12 cellular contexts compared by ENCODE assay signal in the genomic region with DNA sequence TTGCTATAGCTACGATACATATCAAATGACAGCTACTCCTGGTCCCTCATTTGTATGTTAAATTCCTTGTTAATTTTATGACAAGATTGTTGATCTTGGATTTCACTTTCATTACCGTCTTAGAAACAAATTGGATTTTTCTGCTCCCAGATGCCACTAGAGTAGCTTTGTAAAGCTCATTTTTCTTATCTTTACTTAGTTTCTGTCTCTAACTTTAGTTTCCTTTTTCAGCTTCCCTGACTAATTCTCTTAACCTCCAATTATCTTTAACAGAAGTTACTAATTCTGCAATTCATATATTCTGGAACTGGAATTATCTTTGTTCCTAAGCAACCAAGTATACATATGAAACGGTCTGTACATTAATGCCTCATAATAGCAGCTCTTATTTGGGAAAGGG. TPM values are rescaled to one million over a fixed set of nuclear protein-coding genes. Genes with fewer than 3 reads are reported as not detected.
DNase-seq lines count a peak whose midpoint lies in the region; ATAC-seq and TF ChIP-seq lines count a peak whose summit lies in the region.
"Had no signal": no experiment of that assay in that cellular context is flagged by ENCODE, and none has a peak within 500 bp of the region (broad histone marks: within the 10 kb centered on the region; RNA-seq: fewer than 3 reads in every experiment).

No MANE protein-coding gene starts in this region.

- H3K4me1 ChIP-seq in BE2C (peaks cover 12% of the 10 kb centered on the region), GM23338 (ENCODE audit: insufficient read depth) (peaks cover 32% of the 10 kb centered on the region), neutrophil (ENCODE audit: control insufficient read depth in 1 of 2, insufficient read depth in 1 of 2, low read depth in 1 of 2, low read length in 1 of 2) (peaks cover 85 to 91% of the 10 kb centered on the region in 2 experiments), mesendoderm (ENCODE audit: control insufficient read depth, low read depth, low read length) (peaks cover 2% of the 10 kb centered on the region)

- no peak overlapping the region for H2BK120ac ChIP-seq in mesendoderm (ENCODE audit: low read depth, low read length)

- H3K4ac ChIP-seq in mesendoderm (ENCODE audit: low read depth, low read length): no peak overlapping the region

- no peaks in the 10 kb centered on the region for H3K9me3 ChIP-seq in BE2C
- H3K9me3 ChIP-seq in neutrophil: no peaks in the 10 kb centered on the region
- H3K9me3 ChIP-seq: MG63 had no signal

- no peak overlapping the region for H3K18ac ChIP-seq in mesendoderm (ENCODE audit: low read length)

- no peak for ATAC-seq in GM23338
- ATAC-seq in stimulated activated naive B cell treated with anti-CD40 and anti-IgM and Interleukin-4, amounts not matched to agents 10 μg/mL and 1 μg/mL and 100 μg/mL, for 72 hours (replicated peaks): no peak

- H3K36me3 Mint-ChIP-seq in GM23338 (ENCODE audit: low read depth): peaks cover 25% of the 10 kb centered on the region; the same call in 2 of the 3 replicates
- H3K36me3 Mint-ChIP-seq in chondrocyte (ENCODE audit: low read depth): peaks cover 37% of the 10 kb centered on the region
- peaks cover 1% of the 10 kb centered on the region for H3K36me3 Mint-ChIP-seq in progenitor cell of endocrine pancreas (ENCODE audit: insufficient read depth)
- peaks cover 25 to 35% of the 10 kb centered on the region in 2 donors for H3K36me3 Mint-ChIP-seq in stimulated activated naive B cell treated with anti-CD40 and anti-IgM and Interleukin-4, amounts not matched to agents 10 μg/mL and 1 μg/mL and 100 μg/mL, for 72 hours

- H3K9me3 Mint-ChIP-seq in GM23338 (no peaks in the 10 kb centered on the region), chondrocyte (ENCODE audit: low read depth) (no peaks in the 10 kb centered on the region), progenitor cell of endocrine pancreas (ENCODE audit: low read depth) (no peaks in the 10 kb centered on the region)
- H3K9me3 Mint-ChIP-seq in stimulated activated naive B cell treated with anti-CD40 and anti-IgM and Interleukin-4, amounts not matched to agents 10 μg/mL and 1 μg/mL and 100 μg/mL, for 72 hours: no peaks in the 10 kb centered on the region

- no CpG with 5 or more reads among the region's 3 CpGs for WGBS in mesendoderm (ENCODE audit: extremely low coverage, insufficient coverage, low lambda C conversion rate)

- DNase-seq in BE2C: no peak
- no peak for DNase-seq in GM23338 (ENCODE audit: low spot score)
- no peak for DNase-seq in chondrocyte (ENCODE audit: low spot score)
- no peak for DNase-seq in mesendoderm
- no peak for DNase-seq in progenitor cell of endocrine pancreas (ENCODE audit: low spot score, unreplicated experiment)
- no peak for DNase-seq in NCI-H2029 treated with DMSO at 0.1 percent for 48 hours (lab: John Stamatoyannopoulos, UW)
- no peak for DNase-seq in stimulated activated naive B cell treated with anti-CD40 and anti-IgM and Interleukin-4, amounts not matched to agents 10 μg/mL and 1 μg/mL and 100 μg/mL, for 72 hours
- DNase-seq: MG63; NCI-H2227 treated with DMSO at 0.1 percent for 48 hours; stimulated activated CD4-positive, alpha-beta T cell treated with anti-CD3 and anti-CD28 coated beads, Interleukin-4, amount 100 ng/mL, for 24 hours had no signal

- H3K27ac Mint-ChIP-seq in GM23338: 0 out of 2 replicates have a peak overlapping the region, but pooled peaks have one; percentile 61
- H3K27ac Mint-ChIP-seq in chondrocyte (ENCODE audit: unreplicated experiment): peak overlapping the region; percentile 87
- no peak overlapping the region for H3K27ac Mint-ChIP-seq in progenitor cell of endocrine pancreas
- no peak overlapping the region for H3K27ac Mint-ChIP-seq in stimulated activated naive B cell treated with anti-CD40 and anti-IgM and Interleukin-4, amounts not matched to agents 10 μg/mL and 1 μg/mL and 100 μg/mL, for 72 hours

- no peak overlapping the region for H3K9ac ChIP-seq in mesendoderm (ENCODE audit: low read length)

- TF ChIP-seq CTCF in BE2C (IDR thresholded peaks at IDR 0.05; ENCODE audit: low read depth, low read length): no peak
- TF ChIP-seq CTCF in GM23338 (conservative IDR thresholded peaks at IDR 0.05; ENCODE audit: low read depth in 2 of 2): no peak
- no peak for TF ChIP-seq CTCF in chondrocyte (IDR thresholded peaks at IDR 0.05)
- no peak for TF ChIP-seq CTCF in neutrophil (IDR thresholded peaks at IDR 0.05)
- no peak for TF ChIP-seq CTCF in progenitor cell of endocrine pancreas (IDR thresholded peaks at IDR 0.05; ENCODE audit: unreplicated experiment)

- H3K4me3 Mint-ChIP-seq in GM23338 (peak overlapping the region; percentile 38; the same call in 2 of the 3 replicates), chondrocyte (ENCODE audit: unreplicated experiment) (peak overlapping the region; percentile 61), progenitor cell of endocrine pancreas (ENCODE audit: low read depth) (no peak overlapping the region)
- H3K4me3 Mint-ChIP-seq in stimulated activated naive B cell treated with anti-CD40 and anti-IgM and Interleukin-4, amounts not matched to agents 10 μg/mL and 1 μg/mL and 100 μg/mL, for 72 hours: no peak overlapping the region

- H3K4me3 ChIP-seq in BE2C (ENCODE audit: low read depth, low read length) (peak overlapping the region; percentile 76), GM23338 (no peak overlapping the region), neutrophil (ENCODE audit: low read depth in 1 of 2, low read length in 1 of 2) (peak overlapping the region in 1 of 2 experiments; percentile 54), mesendoderm (ENCODE audit: low read length) (no peak overlapping the region)
- H3K4me3 ChIP-seq: cardiac muscle cell, MG63 had no signal

- peaks cover 5% of the 10 kb centered on the region for H3K79me1 ChIP-seq in mesendoderm (ENCODE audit: low read length)

- H3K56ac ChIP-seq in mesendoderm (ENCODE audit: low read length): no peak overlapping the region

- H2AFZ ChIP-seq in GM23338: no peak overlapping the region

- no peak overlapping the region for H2BK15ac ChIP-seq in mesendoderm (replicated peaks; ENCODE audit: low read depth)

- H2BK5ac ChIP-seq in mesendoderm (ENCODE audit: low read length): no peak overlapping the region

- H3K4me1 Mint-ChIP-seq in GM23338 (peaks cover 24% of the 10 kb centered on the region; the same call in 2 of the 3 replicates), chondrocyte (ENCODE audit: low read depth) (peaks cover 62% of the 10 kb centered on the region), progenitor cell of endocrine pancreas (ENCODE audit: low read depth) (peaks cover 20% of the 10 kb centered on the region)
- H3K4me1 Mint-ChIP-seq in stimulated activated naive B cell treated with anti-CD40 and anti-IgM and Interleukin-4, amounts not matched to agents 10 μg/mL and 1 μg/mL and 100 μg/mL, for 72 hours: peaks cover 20 to 33% of the 10 kb centered on the region in 2 donors

- H4K8ac ChIP-seq in mesendoderm (ENCODE audit: low read depth, low read length): no peak overlapping the region

- no peak overlapping the region for H2AK5ac ChIP-seq in mesendoderm (ENCODE audit: low read length)

- H3K27me3 Mint-ChIP-seq in GM23338 (ENCODE audit: insufficient read depth, low read depth, poor library complexity): peaks cover 6% of the 10 kb centered on the region
- no peaks in the 10 kb centered on the region for H3K27me3 Mint-ChIP-seq in chondrocyte (ENCODE audit: low read depth)
- no peaks in the 10 kb centered on the region for H3K27me3 Mint-ChIP-seq in progenitor cell of endocrine pancreas
- no peaks in the 10 kb centered on the region for H3K27me3 Mint-ChIP-seq in stimulated activated naive B cell treated with anti-CD40 and anti-IgM and Interleukin-4, amounts not matched to agents 10 μg/mL and 1 μg/mL and 100 μg/mL, for 72 hours

- no peak overlapping the region for H4K5ac ChIP-seq in mesendoderm (ENCODE audit: low read length)

- H3K9me2 ChIP-seq in GM23338 (ENCODE audit: insufficient read depth): no peaks in the 10 kb centered on the region

- no peak overlapping the region for H3K27ac ChIP-seq in GM23338 (ENCODE audit: low read depth)
- H3K27ac ChIP-seq in neutrophil: peak overlapping the region; percentile 81
- H3K27ac ChIP-seq in mesendoderm (ENCODE audit: low read depth, low read length): no peak overlapping the region
- H3K27ac ChIP-seq: cardiac muscle cell had no signal

- H4K20me1 ChIP-seq in GM23338 (replicated peaks; ENCODE audit: insufficient read depth): no peaks in the 10 kb centered on the region

- peak overlapping the region; percentile 23; the same call in 1 of the 2 replicates for H3K4me2 ChIP-seq in GM23338
- no peak overlapping the region for H3K4me2 ChIP-seq in mesendoderm (ENCODE audit: low read length)

- H3K23ac ChIP-seq in mesendoderm (ENCODE audit: low read length): no peak overlapping the region

- H3K36me3 ChIP-seq in BE2C (peaks cover 43% of the 10 kb centered on the region), GM23338 (ENCODE audit: insufficient read depth) (no peaks in the 10 kb centered on the region), neutrophil (no peaks in the 10 kb centered on the region), mesendoderm (ENCODE audit: control insufficient read depth, insufficient read depth, low read length) (no peaks in the 10 kb centered on the region)
- H3K36me3 ChIP-seq: cardiac muscle cell had no signal

- H3K27me3 ChIP-seq in BE2C (no peaks in the 10 kb centered on the region), GM23338 (ENCODE audit: insufficient read depth) (no peaks in the 10 kb centered on the region), neutrophil (no peaks in the 10 kb centered on the region), mesendoderm (ENCODE audit: insufficient read depth, low read length, poor library complexity) (no peaks in the 10 kb centered on the region)
- H3K27me3 ChIP-seq: cardiac muscle cell, MG63 had no signal

- H3K79me2 ChIP-seq in GM23338 (replicated peaks; ENCODE audit: insufficient read depth) (peaks cover 52% of the 10 kb centered on the region), mesendoderm (ENCODE audit: control insufficient read depth, insufficient read depth, low read length) (peaks cover 28% of the 10 kb centered on the region)

- no peaks in the 10 kb centered on the region for H3F3A ChIP-seq in GM23338 (replicated peaks; ENCODE audit: low read depth)

TF ChIP-seq in GM23338, 12 proteins besides CTCF, POLR2A, EP300 and RAD21 (continues in another document):
- TF ChIP-seq CREB1 (CRISPR knock-in tag; IDR thresholded peaks at IDR 0.05; ENCODE audit: low read depth): no peak

RNA-seq across cellular contexts. Expression of a gene that starts 16.6 kb away (rescaled TPM):
- polyA plus RNA-seq in BE2C (2012; ENCODE audit: insufficient read depth, insufficient read length, low read depth): 10.5 TPM
- 4.9 and 12.0 TPM in 2 replicates for total RNA-seq in GM23338 (2014; rRNA removed; shearing (Covaris generic))
- polyA plus RNA-seq in GM23338 (2016; fragmentation: Nextera tagmentation; extraction: Ambion mirVana): 1.8 and 2.6 TPM in 2 replicates
- total RNA-seq in chondrocyte: 228 to 346 TPM (median 340 TPM) in 3 replicates
- polyA plus RNA-seq in mesendoderm (2013, experiment 1 of 2): 3.5 TPM
- 4.2 TPM for polyA plus RNA-seq in mesendoderm (2013, experiment 2 of 2)
- total RNA-seq in progenitor cell of endocrine pancreas: 6.4 and 7.8 TPM in 2 replicates

RNA-seq across cellular contexts. Expression of a gene that starts 16.6 kb away (rescaled TPM):
- polyA plus RNA-seq in BE2C (2012; ENCODE audit: insufficient read depth, insufficient read length, low read depth): 91.5 TPM
- 15.2 and 15.6 TPM in 2 replicates for total RNA-seq in GM23338 (2014; rRNA removed; shearing (Covaris generic))
- 13.6 and 13.8 TPM in 2 replicates for polyA plus RNA-seq in GM23338 (2016; fragmentation: Nextera tagmentation; extraction: Ambion mirVana)
- total RNA-seq in chondrocyte (133 to 154 TPM (median 134 TPM) in 3 replicates), progenitor cell of endocrine pancreas (11.0 and 11.8 TPM in 2 replicates)
- polyA plus RNA-seq in mesendoderm (2013, experiment 1 of 2): 13.0 TPM
- 13.1 TPM for polyA plus RNA-seq in mesendoderm (2013, experiment 2 of 2)

Comparison
In these comparisons a context has a peak if more than half of its experiments do, and no peak if none do; other contexts are left out.
1. H3K27ac Mint-ChIP-seq: peak in GM23338 (single experiment) and chondrocyte (single experiment); none in progenitor cell of endocrine pancreas (single experiment) and stimulated activated naive B cell treated with anti-CD40 and anti-IgM and Interleukin-4, amounts not matched to agents 10 μg/mL and 1 μg/mL and 100 μg/mL, for 72 hours (single experiment).
2. H3K4me3 Mint-ChIP-seq: peak in GM23338 (single experiment) and chondrocyte (single experiment); none in progenitor cell of endocrine pancreas (single experiment) and stimulated activated naive B cell treated with anti-CD40 and anti-IgM and Interleukin-4, amounts not matched to agents 10 μg/mL and 1 μg/mL and 100 μg/mL, for 72 hours (0 of 2).
3. RNA of a gene that starts 16.6 kb away (total RNA-seq): 228 to 346 TPM in chondrocyte; 6.4 to 7.8 TPM in progenitor cell of endocrine pancreas and 4.9 to 12.0 TPM in GM23338; every median in the first group is over 10 times any median in the second.